In genomic region chr5:10503997-10504761, GRCh38 we compare ENCODE assay signal across 14 cellular contexts. TPM values are rescaled to one million over a fixed set of nuclear protein-coding genes. Genes with fewer than 3 reads are reported as not detected.
DNase-seq lines count a peak whose midpoint lies in the region; ATAC-seq, FAIRE-seq and TF ChIP-seq lines count a peak whose summit lies in the region.
"Had no signal": no experiment of that assay in that cellular context is flagged by ENCODE, and none has a peak within 500 bp of the region (broad histone marks: within the 10 kb centered on the region; RNA-seq: fewer than 3 reads in every experiment).

No MANE protein-coding gene starts in this region.

- no peaks in the 10 kb centered on the region for H3K79me2 ChIP-seq in GM12878 (ENCODE audit: control insufficient read depth, insufficient read depth, low read length)
- no peaks in the 10 kb centered on the region for H3K79me2 ChIP-seq in HepG2 (ENCODE audit: insufficient read depth, low read length)
- H3K79me2 ChIP-seq in PC-3 (ENCODE audit: low read length), result no peaks in the 10 kb centered on the region

- no peak for FAIRE-seq in GM12878 (lab: Jason Lieb, UNC)
- FAIRE-seq in HepG2 (lab: Jason Lieb, UNC), result no peak

- H2AFZ ChIP-seq in GM12878 (ENCODE audit: control insufficient read depth, low read depth, low read length), result no peak overlapping the region
- no peak overlapping the region for H2AFZ ChIP-seq in HepG2 (ENCODE audit: low read length)
- H2AFZ ChIP-seq in PC-3 (ENCODE audit: low read length), result no peak overlapping the region

- RAD21 ChIA-PET in GM12878 (lab: Charles Lee; ENCODE audit: unreplicated experiment), result interaction anchor here (1.0 kb wide), 1 partner anchor 14 kb away, joined by 3 read pairs; no protein-coding TSS in a partner anchor

- SMC1A ChIA-PET in GM12878 (lab: Charles Lee; ENCODE audit: uncharacterized antibody, unreplicated experiment), result interaction anchor here (0.8 to 2.1 kb wide), 3 partner anchors 14 to 54 kb away, joined by 3 to 5 read pairs (median 5); no protein-coding TSS in a partner anchor

- peaks cover 5% of the 10 kb centered on the region for H3K4me1 ChIP-seq in GM12878 (ENCODE audit: control insufficient read depth, insufficient read depth, low read length)
- H3K4me1 ChIP-seq in HepG2 (ENCODE audit: insufficient read depth, low read length), result peaks cover 17% of the 10 kb centered on the region
- peaks cover 7% of the 10 kb centered on the region for H3K4me1 ChIP-seq in PC-3 (ENCODE audit: insufficient read depth, low read length)
- H3K4me1 ChIP-seq: ascending aorta had no signal

- TF ChIP-seq RAD21 in Ishikawa (IDR thresholded peaks at IDR 0.05; ENCODE audit: low read depth) (no peak), GM12878 (IDR thresholded peaks at IDR 0.05; ENCODE audit: insufficient read depth, low read depth, low read length) (no peak), HepG2 (CRISPR knock-in tag; IDR thresholded peaks at IDR 0.05) (no peak)

- H3K9me2 ChIP-seq in PC-3 (replicated peaks; ENCODE audit: low read length), result no peaks in the 10 kb centered on the region

- no peak overlapping the region for H3K4me2 ChIP-seq in GM12878 (ENCODE audit: control insufficient read depth, insufficient read depth)
- H3K4me2 ChIP-seq in HepG2 (ENCODE audit: low read depth, low read length), result no peak overlapping the region
- H3K4me2 ChIP-seq in PC-3 (ENCODE audit: low read length), result no peak overlapping the region

- DNase-seq in GM12878 (ENCODE audit: low read depth, low spot score), result no peak
- peak; percentile 41 for DNase-seq in HepG2 (ENCODE audit: low spot score)
- no peak for DNase-seq in PC-3
- DNase-seq in nucleus accumbens (lab: John Stamatoyannopoulos, UW), result no peak
- no peak for DNase-seq in MV-4-11 (lab: John Stamatoyannopoulos, UW)
- DNase-seq: activated CD4-positive, alpha-beta memory T cell treated with anti-CD3 and anti-CD28 coated beads for 36 hours; NCI-H1436 treated with DMSO at 0.1 percent for 48 hours; NCI-H446 treated with DMSO at 0.1 percent for 48 hours; RPMI8226 had no signal

- CTCF ChIA-PET in GM12878 (lab: Yijun Ruan, JAX), result interaction anchor here (1.2 to 1.6 kb wide), 2 partner anchors 13 to 123 kb away, joined by 4 to 5 read pairs; no protein-coding TSS in a partner anchor
- CTCF ChIA-PET in HepG2 (lab: Yijun Ruan, JAX; ENCODE audit: low intra/inter-chr PET ratio, low total read pairs), result no interaction called here
- CTCF ChIA-PET in PC-3 (lab: Charles Lee), result no interaction called here

- H3K27me3 ChIP-seq in GM12878 (replicated peaks in 1 of 2; ENCODE audit: control insufficient read depth in 2 of 2, insufficient read depth in 2 of 2, low read length in 1 of 2) (no peaks in the 10 kb centered on the region), HepG2 (ENCODE audit: control insufficient read depth in 1 of 2, insufficient read depth in 2 of 2, low read length in 2 of 2) (peaks cover 0 to 7% of the 10 kb centered on the region in 2 experiments; a peak in 4 of 5 replicates), PC-3 (ENCODE audit: low read length) (no peaks in the 10 kb centered on the region)
- H3K27me3 ChIP-seq: ascending aorta had no signal

- peak; percentile 47; the same call in 1 of the 2 replicates for TF ChIP-seq EP300 in Ishikawa (IDR thresholded peaks at IDR 0.05; ENCODE audit: borderline replicate concordance)
- no peak for TF ChIP-seq EP300 in GM12878 (IDR thresholded peaks at IDR 0.05; ENCODE audit: borderline replicate concordance in 1 of 2, control insufficient read depth in 1 of 2, low read depth in 2 of 2, low read length in 2 of 2)
- no peak for TF ChIP-seq EP300 in HepG2 (IDR thresholded peaks at IDR 0.05; ENCODE audit: low read depth in 2 of 2, low read length in 2 of 2)
- TF ChIP-seq EP300 in HepG2 (CRISPR knock-in tag; IDR thresholded peaks at IDR 0.05; ENCODE audit: borderline replicate concordance), result peak; percentile 56; the same call in 1 of the 2 replicates

- H3K27ac ChIP-seq in C4-2B (peak overlapping the region; percentile 16; the same call in 1 of the 2 replicates), GM12878 (ENCODE audit: control insufficient read depth, insufficient read depth) (no peak overlapping the region), HepG2 (ENCODE audit: extremely low read length, insufficient read depth, low read length) (no peak overlapping the region), PC-3 (ENCODE audit: low read length) (no peak overlapping the region)
- H3K27ac ChIP-seq: ascending aorta, thoracic aorta had no signal

- H3K36me3 ChIP-seq in GM12878 (ENCODE audit: control insufficient read depth in 2 of 2, insufficient read depth in 2 of 2, low read length in 1 of 2) (no peaks in the 10 kb centered on the region), HepG2 (replicated peaks in 1 of 2; ENCODE audit: control insufficient read depth in 1 of 2, insufficient read depth in 2 of 2, low read length in 2 of 2) (no peaks in the 10 kb centered on the region), PC-3 (ENCODE audit: low read depth, low read length) (no peaks in the 10 kb centered on the region)
- H3K36me3 ChIP-seq: ascending aorta, thoracic aorta had no signal

- 57% methylated on average over 8 of the region's 8 CpGs for WGBS in GM12878 (ENCODE audit: insufficient coverage, insufficient replicate concordance, low lambda C conversion rate, missing lambda C conversion rate)
- WGBS in HepG2 (ENCODE audit: low lambda C conversion rate), result 14% methylated on average over 8 of the region's 8 CpGs

- H4K20me1 ChIP-seq in GM12878 (ENCODE audit: control insufficient read depth, insufficient read depth) (no peaks in the 10 kb centered on the region), HepG2 (ENCODE audit: insufficient read depth, low read length) (no peaks in the 10 kb centered on the region), PC-3 (ENCODE audit: low read length) (no peaks in the 10 kb centered on the region)

- TF ChIP-seq CTCF in C4-2B (conservative IDR thresholded peaks at IDR 0.05), result no peak
- TF ChIP-seq CTCF in GM12878 (IDR thresholded peaks at IDR 0.05 in 2 of 3, conservative IDR thresholded peaks at IDR 0.05 in 1 of 3; ENCODE audit: control insufficient read depth in 2 of 3, extremely low read depth in 1 of 3, insufficient read depth in 1 of 3, low read depth in 3 of 3, low read length in 3 of 3), result no peak
- no peak for TF ChIP-seq CTCF in HepG2 (CRISPR knock-in tag; IDR thresholded peaks at IDR 0.05)
- no peak for TF ChIP-seq CTCF in PC-3 (conservative IDR thresholded peaks at IDR 0.05; ENCODE audit: low read depth, low read length)

- TF ChIP-seq POLR2A in GM12878 (IDR thresholded peaks at IDR 0.05; ENCODE audit: low read depth, low read length), result no peak
- no peak for TF ChIP-seq POLR2A in HepG2 (IDR thresholded peaks at IDR 0.05; ENCODE audit: insufficient read depth in 1 of 2, low read depth in 2 of 2, low read length in 2 of 2)

- in situ Hi-C loops in GM12878 (cut with MboI), result no loop called here
- in situ Hi-C loops in HepG2 (cut with HindIII; ENCODE audit: extremely low pct_ligation_motif_present, low pct_unique_long_range_greater_than_20kb), result no loop called here

- intact Hi-C loops in GM12878 (cut with micrococcal nuclease; ENCODE audit: unreplicated experiment) (no loop called here), HepG2 (cut with micrococcal nuclease; ENCODE audit: unreplicated experiment) (no loop called here), PC-3 (cut with micrococcal nuclease) (no loop called here)

- no peak overlapping the region for H3K9ac ChIP-seq in GM12878 (ENCODE audit: control insufficient read depth, insufficient read depth, low read length)
- H3K9ac ChIP-seq in HepG2 (ENCODE audit: insufficient read depth, low read depth, low read length), result no peak overlapping the region
- no peak overlapping the region for H3K9ac ChIP-seq in PC-3 (ENCODE audit: low read length)

- no peaks in the 10 kb centered on the region for H3F3A ChIP-seq in PC-3 (ENCODE audit: low read length, unreplicated experiment)

- BruUV-seq in GM12878 (replicated peaks; lab: Mats Ljungman, UMichigan) (no TSS peak), HepG2 (replicated peaks; lab: Mats Ljungman, UMichigan) (no TSS peak), PC-3 (replicated peaks; lab: Mats Ljungman, UMichigan) (no TSS peak)

- POLR2A ChIA-PET in GM12878 (lab: Charles Lee), result interaction anchor here (1.0 kb wide), 1 partner anchor 47 kb away, joined by 3 read pairs; no protein-coding TSS in a partner anchor
- POLR2A ChIA-PET in HepG2 (lab: Yijun Ruan, JAX), result no interaction called here
- POLR2A ChIA-PET in PC-3 (lab: Charles Lee; ENCODE audit: unreplicated experiment), result no interaction called here

- ATAC-seq in GM12878 (peak; percentile 36), HepG2 (no peak; the same call in 2 of the 3 replicates), PC-3 (no peak; the same call in 1 of the 2 replicates), GM21528 (IDR thresholded peaks at IDR 0.05; ENCODE audit: low FRiP score, unreplicated experiment) (no peak)

- H3K9me3 ChIP-seq in GM12878 (replicated peaks; ENCODE audit: control insufficient read depth, insufficient read depth, low read length) (no peaks in the 10 kb centered on the region), HepG2 (ENCODE audit: low read length) (no peaks in the 10 kb centered on the region), PC-3 (ENCODE audit: low read length) (no peaks in the 10 kb centered on the region)
- H3K9me3 ChIP-seq: ascending aorta, thoracic aorta had no signal

- H3K4me3 ChIP-seq in GM12878 (no peak overlapping the region), HepG2 (replicated peaks in 1 of 3; ENCODE audit: insufficient read depth in 1 of 3, low read depth in 2 of 3, low read length in 3 of 3) (no peak overlapping the region), PC-3 (ENCODE audit: low read length) (no peak overlapping the region)
- H3K4me3 ChIP-seq: ascending aorta, thoracic aorta had no signal

RNA-seq across cellular contexts. Expression of gene ANKRD33B, which starts 59.7 kb away (rescaled TPM):
- 51.1 and 53.7 TPM in 2 replicates for total RNA-seq in GM12878 (2013; cell fraction: nucleolus; rRNA removed)
- 17.0 and 18.6 TPM in 2 replicates for total RNA-seq in GM12878 (2014; rRNA removed)
- 20.3 and 20.4 TPM in 2 replicates for total RNA-seq in GM12878 (2014; rRNA removed; fragmentation: Illumina TruSeq; extraction: Trizol)
- total RNA-seq in GM12878 (2021), result 58.4 and 61.6 TPM in 2 replicates
- 12.2 TPM for polyA plus RNA-seq in GM12878 (2011; ENCODE audit: low read depth)
- 11.0 and 12.7 TPM in 2 replicates for polyA plus RNA-seq in GM12878 (2011; rRNA removed)
- 16.9 and 17.7 TPM in 2 replicates for polyA plus RNA-seq in GM12878 (2011; cell fraction: cytosol; rRNA removed)
- 24.0 and 29.2 TPM in 2 replicates for polyA plus RNA-seq in GM12878 (2011; cell fraction: nucleus; rRNA removed)
- 19.6 TPM in 2 replicates for polyA plus RNA-seq in GM12878 (2012)
- 22.7 and 27.0 TPM in 2 replicates for polyA plus RNA-seq in GM12878 (2014; fragmentation: Illumina TruSeq; extraction: Trizol)
- 1 to 10 TPM; 5.9 to 6.1 TPM for polyA plus RNA-seq in GM12878 (2014; fragmentation: Nextera tagmentation; extraction: Ambion mirVana)
- 19.6 and 20.7 TPM in 2 replicates for polyA plus RNA-seq in GM12878 (2014; rRNA removed)
- polyA plus RNA-seq in GM12878 (2016; fragmentation: Nextera tagmentation; extraction: Ambion mirVana), result 1 to 10 TPM; 4.9 to 9.5 TPM
- polyA minus RNA-seq in GM12878 (2011; rRNA and poly(A)+ RNA removed), result 42.2 and 53.6 TPM in 2 replicates
- polyA minus RNA-seq in GM12878 (2011; cell fraction: cytosol; rRNA and poly(A)+ RNA removed), result 28.3 and 29.6 TPM in 2 replicates
- 13.7 and 27.7 TPM in 2 replicates for polyA minus RNA-seq in GM12878 (2011; cell fraction: nucleus; rRNA and poly(A)+ RNA removed)
- 0.02 TPM in 1 of 2 replicates, not detected in the other for total RNA-seq in HepG2 (2016; rRNA removed; fragmentation: Illumina TruSeq; extraction: Trizol)
- total RNA-seq in HepG2 (2016; cell fraction: cytosol; rRNA removed; fragmentation: Illumina TruSeq; extraction: Trizol; ENCODE audit: low read depth), result not detected in 2 replicates
- 0.02 and 0.03 TPM in 2 replicates for total RNA-seq in HepG2 (2016; cell fraction: insoluble cytoplasmic fraction; rRNA removed; fragmentation: Illumina TruSeq; extraction: Trizol)
- total RNA-seq in HepG2 (2016; cell fraction: membrane; rRNA removed; fragmentation: Illumina TruSeq; extraction: Trizol), result 0.03 TPM in 1 of 2 replicates, not detected in the other
- total RNA-seq in HepG2 (2016; cell fraction: nucleus; rRNA removed; fragmentation: Illumina TruSeq; extraction: Trizol), result 0.09 TPM in 1 of 2 replicates, not detected in the other
- not detected in 2 replicates for polyA plus RNA-seq in HepG2 (2011; rRNA removed)
- not detected in 2 replicates for polyA plus RNA-seq in HepG2 (2011; cell fraction: cytosol; rRNA removed)
- polyA plus RNA-seq in HepG2 (2011; cell fraction: nucleus; rRNA removed), result 0.02 and 0.03 TPM in 2 replicates
- polyA plus RNA-seq in HepG2 (2012), result not detected in 2 replicates
- not detected in 2 replicates for polyA plus RNA-seq in HepG2 (2016; cell fraction: cytosol; fragmentation: Illumina TruSeq; extraction: Trizol; ENCODE audit: low read depth)
- polyA plus RNA-seq in HepG2 (2016; cell fraction: insoluble cytoplasmic fraction; fragmentation: Illumina TruSeq; extraction: Trizol; ENCODE audit: low read depth), result not detected in 2 replicates
- not detected in 2 replicates for polyA plus RNA-seq in HepG2 (2016; cell fraction: membrane; fragmentation: Illumina TruSeq; extraction: Trizol; ENCODE audit: low read depth)
- 0.11 TPM in 1 of 2 replicates, not detected in the other for polyA plus RNA-seq in HepG2 (2016; cell fraction: nucleus; fragmentation: Illumina TruSeq; extraction: Trizol; ENCODE audit: insufficient read depth, low read depth)
- 0.02 and 9.0 TPM in 2 replicates for polyA minus RNA-seq in HepG2 (2011; rRNA and poly(A)+ RNA removed; ENCODE audit: low replicate concordance)
- polyA minus RNA-seq in HepG2 (2011; cell fraction: cytosol; rRNA and poly(A)+ RNA removed), result 0.09 TPM in 1 of 2 replicates, not detected in the other
- not detected in 2 replicates for polyA minus RNA-seq in HepG2 (2011; cell fraction: nucleus; rRNA and poly(A)+ RNA removed)
- total RNA-seq in PC-3 (2014; rRNA removed), result 13.2 and 14.9 TPM in 2 replicates

Comparison
In these comparisons a context has a peak if more than half of its experiments do, and no peak if none do; other contexts are left out.
1. RNA of gene ANKRD33B, which starts 59.7 kb away (total RNA-seq): 17.0 to 61.6 TPM in GM12878 and 13.2 to 14.9 TPM in PC-3; 0.02 to 0.09 TPM in HepG2; every median in the first group is over 10 times any median in the second.